In genomic region chr1:26089125-26089524, GRCh38 we compare ENCODE assay signal across 9 cellular contexts. TPM values are rescaled to one million over a fixed set of nuclear protein-coding genes. Genes with fewer than 3 reads are reported as not detected.
"Had no signal": no experiment of that assay in that cellular context is flagged by ENCODE, and none has a peak within 500 bp of the region (broad histone marks: within the 10 kb centered on the region; RNA-seq: fewer than 3 reads in every experiment).

No MANE protein-coding gene starts in this region.

- DNase-seq: H9, HCEC 1CT, HFFc6, KG1 had no signal

- H3K4me1 Mint-ChIP-seq: IgD-negative memory B cell had no signal

- H3K27ac Mint-ChIP-seq: GM23338, H9, HFFc6, IgD-negative memory B cell had no signal

- H3K4me3 Mint-ChIP-seq: GM23338, H9, HFFc6, IgD-negative memory B cell had no signal

- H3K4me2 ChIP-seq: GM23338 had no signal

- FAIRE-seq: H1, H54, HTR-8/SVneo had no signal

- H2AFZ ChIP-seq: GM23338 had no signal

- ATAC-seq: GM23338 had no signal

- H3K4me3 ChIP-seq: GM23338 had no signal

- H3K9me3 Mint-ChIP-seq: GM23338, HFFc6 had no signal

RNA-seq across cellular contexts. Expression of gene TRIM63, which starts 21.7 kb away (rescaled TPM):
- total RNA-seq: H1, H9, HFFc6 had no signal
- polyA plus RNA-seq: GM23338, H1, IgD-negative memory B cell had no signal

RNA-seq across cellular contexts. Expression of gene SLC30A2, which starts 43.2 kb away (rescaled TPM):
- total RNA-seq: HFFc6 had no signal
- polyA plus RNA-seq: GM23338, IgD-negative memory B cell had no signal
